ENCODE assay signal across 1 cellular context in genomic region chr11:78470861-78471442, GRCh38.
TF ChIP-seq lines count a peak whose summit lies in the region.

No MANE protein-coding gene starts in this region.

TF ChIP-seq in HepG2, 621 proteins besides CTCF, POLR2A, EP300 and RAD21 (continued from another document):
- 0 out of 2 replicates have a peak, but pooled peaks have one; percentile 16 for TF ChIP-seq ARID5B (CRISPR knock-in tag; IDR thresholded peaks at IDR 0.05)
- peak; percentile 40; the same call in 1 of the 2 replicates for TF ChIP-seq AHDC1 (CRISPR knock-in tag; IDR thresholded peaks at IDR 0.05; ENCODE audit: borderline replicate concordance)
- TF ChIP-seq KAT2B (IDR thresholded peaks at IDR 0.05; ENCODE audit: borderline replicate concordance, low read depth, low read length) = peak; percentile 76
- peak; percentile 60; the same call in 1 of the 2 replicates for TF ChIP-seq ONECUT2 (CRISPR knock-in tag; IDR thresholded peaks at IDR 0.05)
- 0 out of 2 replicates have a peak, but pooled peaks have one; percentile 41 for TF ChIP-seq GATAD2A (CRISPR knock-in tag; IDR thresholded peaks at IDR 0.05)
- TF ChIP-seq UBTF (CRISPR knock-in tag; IDR thresholded peaks at IDR 0.05) = no peak
- 0 out of 2 replicates have a peak, but pooled peaks have one; percentile 15 for TF ChIP-seq PAXIP1 (CRISPR knock-in tag; conservative IDR thresholded peaks at IDR 0.05)
- 0 out of 2 replicates have a peak, but pooled peaks have one; percentile 18 for TF ChIP-seq POGZ (CRISPR knock-in tag; IDR thresholded peaks at IDR 0.05)
